12 cellular contexts compared by ENCODE assay signal in the genomic region with DNA sequence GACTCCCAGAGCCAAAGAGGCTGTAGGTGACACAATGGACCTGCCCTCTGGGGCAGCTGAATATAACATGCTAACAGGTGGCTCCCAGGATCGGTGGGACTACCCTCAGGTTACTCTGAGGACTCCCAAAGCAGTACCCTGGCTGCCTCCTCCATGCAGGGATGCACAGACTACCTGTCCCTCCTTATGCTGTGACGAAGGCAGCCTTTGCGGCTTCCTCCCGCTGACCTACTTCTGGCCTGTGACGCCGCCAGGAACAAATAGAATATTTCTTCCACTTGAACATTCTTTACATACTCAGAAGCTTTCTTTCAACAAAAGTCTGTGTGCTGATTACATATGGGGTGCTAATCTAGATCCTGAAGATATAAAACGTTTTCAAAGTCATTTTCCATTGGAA. TPM values are rescaled to one million over a fixed set of nuclear protein-coding genes. Genes with fewer than 3 reads are reported as not detected.
DNase-seq lines count a peak whose midpoint lies in the region; ATAC-seq, FAIRE-seq and TF ChIP-seq lines count a peak whose summit lies in the region.
"Had no signal": no experiment of that assay in that cellular context is flagged by ENCODE, and none has a peak within 500 bp of the region (broad histone marks: within the 10 kb centered on the region; RNA-seq: fewer than 3 reads in every experiment).

No MANE protein-coding gene starts in this region.

- H4K20me1 ChIP-seq in keratinocyte (ENCODE audit: control insufficient read depth, extremely low read depth, insufficient read depth, low read length) = no peaks in the 10 kb centered on the region

- H3K9ac ChIP-seq in keratinocyte (ENCODE audit: control insufficient read depth, extremely low read depth, insufficient read depth, low read length) = no peak overlapping the region

- in situ Hi-C loops in transverse colon (cut with MboI; ENCODE audit: low pct_ligation_motif_present in 1 of 4, low pct_unique_long_range_greater_than_20kb in 1 of 4, low sequenced_read_pairs in 3 of 4) = no loop called here

- no peaks in the 10 kb centered on the region for H3K79me2 ChIP-seq in keratinocyte (ENCODE audit: control insufficient read depth, insufficient read depth, low read length)

- FAIRE-seq in keratinocyte (lab: Jason Lieb, UNC) = no peak
- FAIRE-seq: A549 had no signal

- no peaks in the 10 kb centered on the region for H3K36me3 ChIP-seq in keratinocyte (ENCODE audit: control insufficient read depth in 2 of 2, extremely low read depth in 1 of 2, insufficient read depth in 2 of 2, low read length in 2 of 2)
- no peaks in the 10 kb centered on the region for H3K36me3 ChIP-seq in transverse colon

- H3K9me3 ChIP-seq in keratinocyte (ENCODE audit: control insufficient read depth, low read depth, low read length) (no peaks in the 10 kb centered on the region), transverse colon (no peaks in the 10 kb centered on the region)
- H3K9me3 ChIP-seq: A549 had no signal

- no peaks in the 10 kb centered on the region for H3K27me3 ChIP-seq in keratinocyte (ENCODE audit: control insufficient read depth, extremely low read depth, insufficient read depth, low read length)
- no peaks in the 10 kb centered on the region for H3K27me3 ChIP-seq in transverse colon

- no peaks in the 10 kb centered on the region for H3K9me1 ChIP-seq in keratinocyte (ENCODE audit: control insufficient read depth, extremely low read depth, insufficient read depth, low read length)

- H2AFZ ChIP-seq in keratinocyte (ENCODE audit: control insufficient read depth, low read length) = peak overlapping the region; percentile 23

- intact Hi-C loops in transverse colon (cut with DNase I; ENCODE audit: low total_unique reads) = no loop called here

- no peak for TF ChIP-seq EP300 in transverse colon (IDR thresholded peaks at IDR 0.05; ENCODE audit: low read depth)

- TF ChIP-seq CTCF in keratinocyte (optimal IDR thresholded peaks at IDR 0.05 in 1 of 3, IDR thresholded peaks at IDR 0.05 in 1 of 3, conservative IDR thresholded peaks at IDR 0.05 in 1 of 3; ENCODE audit: extremely low read depth in 1 of 3, insufficient read depth in 2 of 3, low read length in 3 of 3) = no peak
- TF ChIP-seq CTCF in transverse colon (IDR thresholded peaks at IDR 0.05) = no peak

- H3K27ac ChIP-seq in keratinocyte (ENCODE audit: control insufficient read depth, insufficient read depth, low read length) (no peak overlapping the region), transverse colon (peak overlapping the region in 2 of 4 donors; percentile 5 to 26)
- H3K27ac ChIP-seq: A549 had no signal

- no peak overlapping the region for H3K4me3 ChIP-seq in keratinocyte (ENCODE audit: control insufficient read depth in 2 of 3, extremely low read depth in 1 of 3, insufficient read depth in 2 of 3, low read depth in 1 of 3, low read length in 3 of 3)
- H3K4me3 ChIP-seq in transverse colon = no peak overlapping the region
- H3K4me3 ChIP-seq: A549 had no signal

- TF ChIP-seq POLR2A in transverse colon (IDR thresholded peaks at IDR 0.05) = peak; percentile 33

- dilution Hi-C loops in keratinocyte (cut with MboI; ENCODE audit: extremely low pct_ligation_motif_present, low sequenced_read_pairs) = no loop called here

- H3K4me1 ChIP-seq in keratinocyte (ENCODE audit: control insufficient read depth, extremely low read depth, insufficient read depth, low read length) = peaks cover 50% of the 10 kb centered on the region
- peaks cover 9 to 30% (median 20%) of the 10 kb centered on the region in 4 donors for H3K4me1 ChIP-seq in transverse colon

- 79 to 87% methylated on average over 6 to 7 of the region's 7 CpGs for WGBS in transverse colon (ENCODE audit: low coverage in 1 of 2), 2 donors

- peak; percentile 44 for DNase-seq in activated CD4-positive, CD25-positive, alpha-beta regulatory T cell treated with anti-CD3 and anti-CD28 coated beads, Interleukin-2, amount 50 U/mL, for 72 hours
- peak; percentile 65 to 67 for DNase-seq in activated T-cell treated with anti-CD3 and anti-CD28 coated beads, Interleukin-2, amount 50 U/mL, for 48 hours
- no peak for DNase-seq in keratinocyte (ENCODE audit: low read depth, low spot score)
- DNase-seq in transverse colon = peak; percentile 42
- no peak for DNase-seq in SK-N-DZ (ENCODE audit: low spot score)
- DNase-seq in DMS153 (lab: John Stamatoyannopoulos, UW) = no peak
- DNase-seq: EL, NCI-H345, Right ventricle myocardium superior had no signal

- no peak for ATAC-seq in activated CD4-positive, CD25-positive, alpha-beta regulatory T cell treated with anti-CD3 and anti-CD28 coated beads, Interleukin-2, amount 50 U/mL, for 24 hours
- no peak for ATAC-seq in HG02678 (IDR thresholded peaks at IDR 0.05; ENCODE audit: unreplicated experiment)
- ATAC-seq: A549 had no signal

- H3K4me2 ChIP-seq in keratinocyte (ENCODE audit: control insufficient read depth, extremely low read depth, insufficient read depth, low read depth, low read length) = no peak overlapping the region
- H3K4me2 ChIP-seq: A549 had no signal

RNA-seq across cellular contexts. Expression of a gene that starts 58.7 kb away (rescaled TPM):
- 4.8 to 11.0 TPM (median 7.7 TPM) in 3 replicates for polyA plus RNA-seq in keratinocyte
- polyA plus RNA-seq in keratinocyte (2011; ENCODE audit: low read depth) = 4.1 TPM
- 3.4 and 8.1 TPM in 2 replicates for polyA plus RNA-seq in keratinocyte (2011; cell fraction: cytosol; rRNA removed)
- polyA plus RNA-seq in keratinocyte (2011; cell fraction: nucleus; rRNA removed) = 5.3 and 6.1 TPM in 2 replicates
- 7.9 and 8.6 TPM in 2 replicates for polyA plus RNA-seq in keratinocyte (2012; ENCODE audit: low replicate concordance)
- polyA minus RNA-seq in keratinocyte = 2.2 to 11.0 TPM (median 4.8 TPM) in 3 replicates
- 7.5 TPM for polyA minus RNA-seq in keratinocyte (2011; cell fraction: cytosol; rRNA and poly(A)+ RNA removed)
- 5.1 and 10.9 TPM in 2 replicates for polyA minus RNA-seq in keratinocyte (2011; cell fraction: nucleus; rRNA and poly(A)+ RNA removed)
- 10 to 100 TPM; 16.7 to 80.3 (median 67.3) TPM for total RNA-seq in transverse colon
- polyA plus RNA-seq in SK-N-DZ (2014; cell fraction: cytosol; rRNA removed) = 8.2 and 10.9 TPM in 2 replicates
- polyA plus RNA-seq in SK-N-DZ (2014; cell fraction: nucleus; rRNA removed) = 4.0 and 4.4 TPM in 2 replicates

Comparison
In these comparisons a context has a peak if more than half of its experiments do, and no peak if none do; other contexts are left out.
1. DNase-seq: peak in activated CD4-positive, CD25-positive, alpha-beta regulatory T cell treated with anti-CD3 and anti-CD28 coated beads, Interleukin-2, amount 50 U/mL, for 72 hours (single experiment), activated T-cell treated with anti-CD3 and anti-CD28 coated beads, Interleukin-2, amount 50 U/mL, for 48 hours (2 of 2) and transverse colon (single experiment); none in keratinocyte (single experiment), SK-N-DZ (single experiment) and DMS153 (single experiment).